Comparison of ENCODE assay signal across 1 cellular context in the genomic region with DNA sequence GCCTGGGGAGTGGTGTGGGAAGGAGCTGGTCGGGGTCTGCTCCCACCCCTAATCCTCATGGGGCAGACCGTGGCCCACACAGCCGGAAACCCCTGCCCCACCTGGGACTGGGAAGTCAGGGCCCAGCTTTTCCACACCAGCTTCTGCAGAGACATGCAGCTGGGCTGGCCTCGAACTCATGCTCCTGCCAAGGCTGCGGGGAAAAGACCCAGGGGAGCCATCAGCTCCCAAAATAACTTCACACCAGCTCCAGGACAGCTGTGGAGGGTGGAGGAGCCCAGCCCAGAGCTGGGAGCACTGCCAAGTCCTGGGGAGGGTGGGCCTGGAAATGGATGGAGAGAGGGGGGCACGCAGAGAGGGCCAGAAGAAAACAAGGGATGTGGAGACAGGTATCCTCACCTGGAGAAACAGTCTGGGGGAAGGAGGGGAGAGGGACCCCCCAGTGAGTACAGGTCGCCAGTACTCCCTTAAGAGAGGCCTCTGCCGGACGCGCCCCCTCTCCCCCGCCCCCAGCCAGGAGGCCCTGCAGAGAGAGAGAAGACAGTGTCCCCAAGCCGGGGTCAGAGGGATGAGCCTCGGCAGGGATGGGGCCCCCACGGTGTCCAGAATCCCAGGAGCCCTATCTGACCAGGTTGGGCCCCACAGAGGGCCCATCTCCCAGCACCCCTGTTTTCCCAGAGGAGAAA.
TF ChIP-seq lines count a peak whose summit lies in the region.

No MANE protein-coding gene starts in this region.

TF ChIP-seq in K562, 482 proteins besides CTCF, POLR2A, EP300 and RAD21:
- TF ChIP-seq, protein P1, sequence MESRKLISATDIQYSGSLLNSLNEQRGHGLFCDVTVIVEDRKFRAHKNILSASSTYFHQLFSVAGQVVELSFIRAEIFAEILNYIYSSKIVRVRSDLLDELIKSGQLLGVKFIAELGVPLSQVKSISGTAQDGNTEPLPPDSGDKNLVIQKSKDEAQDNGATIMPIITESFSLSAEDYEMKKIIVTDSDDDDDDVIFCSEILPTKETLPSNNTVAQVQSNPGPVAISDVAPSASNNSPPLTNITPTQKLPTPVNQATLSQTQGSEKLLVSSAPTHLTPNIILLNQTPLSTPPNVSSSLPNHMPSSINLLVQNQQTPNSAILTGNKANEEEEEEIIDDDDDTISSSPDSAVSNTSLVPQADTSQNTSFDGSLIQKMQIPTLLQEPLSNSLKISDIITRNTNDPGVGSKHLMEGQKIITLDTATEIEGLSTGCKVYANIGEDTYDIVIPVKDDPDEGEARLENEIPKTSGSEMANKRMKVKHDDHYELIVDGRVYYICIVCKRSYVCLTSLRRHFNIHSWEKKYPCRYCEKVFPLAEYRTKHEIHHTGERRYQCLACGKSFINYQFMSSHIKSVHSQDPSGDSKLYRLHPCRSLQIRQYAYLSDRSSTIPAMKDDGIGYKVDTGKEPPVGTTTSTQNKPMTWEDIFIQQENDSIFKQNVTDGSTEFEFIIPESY (CRISPR knock-in tag; IDR thresholded peaks at IDR 0.05): no peak
- TF ChIP-seq RBM39 (optimal IDR thresholded peaks at IDR 0.05; ENCODE audit: low read depth, low read length) (no peak), ZNF263 (CRISPR knock-in tag; IDR thresholded peaks at IDR 0.05; ENCODE audit: borderline replicate concordance) (peak; percentile 72), ZNF134 (CRISPR knock-in tag; conservative IDR thresholded peaks at IDR 0.05) (no peak), NFIC (IDR thresholded peaks at IDR 0.05) (0 out of 2 replicates have a peak, but pooled peaks have one; percentile 9)
- TF ChIP-seq, protein P2, sequence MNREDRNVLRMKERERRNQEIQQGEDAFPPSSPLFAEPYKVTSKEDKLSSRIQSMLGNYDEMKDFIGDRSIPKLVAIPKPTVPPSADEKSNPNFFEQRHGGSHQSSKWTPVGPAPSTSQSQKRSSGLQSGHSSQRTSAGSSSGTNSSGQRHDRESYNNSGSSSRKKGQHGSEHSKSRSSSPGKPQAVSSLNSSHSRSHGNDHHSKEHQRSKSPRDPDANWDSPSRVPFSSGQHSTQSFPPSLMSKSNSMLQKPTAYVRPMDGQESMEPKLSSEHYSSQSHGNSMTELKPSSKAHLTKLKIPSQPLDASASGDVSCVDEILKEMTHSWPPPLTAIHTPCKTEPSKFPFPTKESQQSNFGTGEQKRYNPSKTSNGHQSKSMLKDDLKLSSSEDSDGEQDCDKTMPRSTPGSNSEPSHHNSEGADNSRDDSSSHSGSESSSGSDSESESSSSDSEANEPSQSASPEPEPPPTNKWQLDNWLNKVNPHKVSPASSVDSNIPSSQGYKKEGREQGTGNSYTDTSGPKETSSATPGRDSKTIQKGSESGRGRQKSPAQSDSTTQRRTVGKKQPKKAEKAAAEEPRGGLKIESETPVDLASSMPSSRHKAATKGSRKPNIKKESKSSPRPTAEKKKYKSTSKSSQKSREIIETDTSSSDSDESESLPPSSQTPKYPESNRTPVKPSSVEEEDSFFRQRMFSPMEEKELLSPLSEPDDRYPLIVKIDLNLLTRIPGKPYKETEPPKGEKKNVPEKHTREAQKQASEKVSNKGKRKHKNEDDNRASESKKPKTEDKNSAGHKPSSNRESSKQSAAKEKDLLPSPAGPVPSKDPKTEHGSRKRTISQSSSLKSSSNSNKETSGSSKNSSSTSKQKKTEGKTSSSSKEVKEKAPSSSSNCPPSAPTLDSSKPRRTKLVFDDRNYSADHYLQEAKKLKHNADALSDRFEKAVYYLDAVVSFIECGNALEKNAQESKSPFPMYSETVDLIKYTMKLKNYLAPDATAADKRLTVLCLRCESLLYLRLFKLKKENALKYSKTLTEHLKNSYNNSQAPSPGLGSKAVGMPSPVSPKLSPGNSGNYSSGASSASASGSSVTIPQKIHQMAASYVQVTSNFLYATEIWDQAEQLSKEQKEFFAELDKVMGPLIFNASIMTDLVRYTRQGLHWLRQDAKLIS (CRISPR knock-in tag; IDR thresholded peaks at IDR 0.05): no peak
- TF ChIP-seq, protein P3, sequence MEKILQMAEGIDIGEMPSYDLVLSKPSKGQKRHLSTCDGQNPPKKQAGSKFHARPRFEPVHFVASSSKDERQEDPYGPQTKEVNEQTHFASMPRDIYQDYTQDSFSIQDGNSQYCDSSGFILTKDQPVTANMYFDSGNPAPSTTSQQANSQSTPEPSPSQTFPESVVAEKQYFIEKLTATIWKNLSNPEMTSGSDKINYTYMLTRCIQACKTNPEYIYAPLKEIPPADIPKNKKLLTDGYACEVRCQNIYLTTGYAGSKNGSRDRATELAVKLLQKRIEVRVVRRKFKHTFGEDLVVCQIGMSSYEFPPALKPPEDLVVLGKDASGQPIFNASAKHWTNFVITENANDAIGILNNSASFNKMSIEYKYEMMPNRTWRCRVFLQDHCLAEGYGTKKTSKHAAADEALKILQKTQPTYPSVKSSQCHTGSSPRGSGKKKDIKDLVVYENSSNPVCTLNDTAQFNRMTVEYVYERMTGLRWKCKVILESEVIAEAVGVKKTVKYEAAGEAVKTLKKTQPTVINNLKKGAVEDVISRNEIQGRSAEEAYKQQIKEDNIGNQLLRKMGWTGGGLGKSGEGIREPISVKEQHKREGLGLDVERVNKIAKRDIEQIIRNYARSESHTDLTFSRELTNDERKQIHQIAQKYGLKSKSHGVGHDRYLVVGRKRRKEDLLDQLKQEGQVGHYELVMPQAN (IDR thresholded peaks at IDR 0.05; ENCODE audit: borderline replicate concordance): no peak
TF ChIP-seq in K562: peak in this region for 2.
